1 cellular context compared by ENCODE assay signal in the genomic region with DNA sequence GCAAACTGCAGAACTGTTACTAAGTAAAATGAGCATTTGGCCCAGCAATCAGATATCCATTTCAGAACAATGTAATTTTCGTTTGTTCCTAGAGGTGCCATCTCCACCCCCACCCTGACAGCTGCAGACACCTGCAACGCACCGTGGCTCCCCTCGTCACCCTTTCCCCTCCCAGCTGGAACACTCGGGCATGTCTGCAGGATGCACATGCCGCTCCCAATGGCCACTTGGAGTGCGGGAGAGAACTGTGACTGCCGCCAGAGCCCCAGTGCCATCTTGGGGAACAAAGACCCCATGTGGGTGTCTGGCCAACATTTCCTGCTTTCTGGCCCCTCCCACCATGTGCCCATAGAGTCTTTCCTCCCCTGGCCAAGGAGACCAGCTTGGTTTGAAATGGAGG.
TF ChIP-seq lines count a peak whose summit lies in the region.

No MANE protein-coding gene starts in this region.

TF ChIP-seq in H1, 55 proteins besides CTCF, POLR2A, EP300 and RAD21:
- TF ChIP-seq, protein P1, sequence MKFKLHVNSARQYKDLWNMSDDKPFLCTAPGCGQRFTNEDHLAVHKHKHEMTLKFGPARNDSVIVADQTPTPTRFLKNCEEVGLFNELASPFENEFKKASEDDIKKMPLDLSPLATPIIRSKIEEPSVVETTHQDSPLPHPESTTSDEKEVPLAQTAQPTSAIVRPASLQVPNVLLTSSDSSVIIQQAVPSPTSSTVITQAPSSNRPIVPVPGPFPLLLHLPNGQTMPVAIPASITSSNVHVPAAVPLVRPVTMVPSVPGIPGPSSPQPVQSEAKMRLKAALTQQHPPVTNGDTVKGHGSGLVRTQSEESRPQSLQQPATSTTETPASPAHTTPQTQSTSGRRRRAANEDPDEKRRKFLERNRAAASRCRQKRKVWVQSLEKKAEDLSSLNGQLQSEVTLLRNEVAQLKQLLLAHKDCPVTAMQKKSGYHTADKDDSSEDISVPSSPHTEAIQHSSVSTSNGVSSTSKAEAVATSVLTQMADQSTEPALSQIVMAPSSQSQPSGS (IDR thresholded peaks at IDR 0.05; ENCODE audit: low read length), result no peak
- TF ChIP-seq HDAC6 (IDR thresholded peaks at IDR 0.05; ENCODE audit: low read depth, low read length) (no peak), BCL11A (IDR thresholded peaks at IDR 0.05; ENCODE audit: low read depth in 2 of 2, low read length in 2 of 2) (no peak), RNF2 (IDR thresholded peaks at IDR 0.05; ENCODE audit: borderline replicate concordance, low read depth, low read length, missing control alignments, poor library complexity, severe bottlenecking) (no peak), PHF8 (conservative IDR thresholded peaks at IDR 0.05; ENCODE audit: low read depth, low read length) (no peak), KDM1A (IDR thresholded peaks at IDR 0.05; ENCODE audit: borderline replicate concordance, low read length) (no peak), RFX5 (IDR thresholded peaks at IDR 0.05; ENCODE audit: borderline replicate concordance, low read depth, low read length) (no peak), CHD2 (IDR thresholded peaks at IDR 0.05; ENCODE audit: low read length) (no peak), NRF1 (IDR thresholded peaks at IDR 0.05; ENCODE audit: low read depth, low read length) (no peak), CTBP2 (IDR thresholded peaks at IDR 0.05; ENCODE audit: borderline replicate concordance, insufficient read depth, insufficient read length, low read length) (no peak), JUND (IDR thresholded peaks at IDR 0.05; ENCODE audit: low read length) (no peak), FOSL1 (IDR thresholded peaks at IDR 0.05; ENCODE audit: insufficient read depth, low read depth, low read length) (no peak), SRF (IDR thresholded peaks at IDR 0.05; ENCODE audit: low read depth, low read length) (no peak), BACH1 (IDR thresholded peaks at IDR 0.05; ENCODE audit: low read length) (no peak), TBP (IDR thresholded peaks at IDR 0.05; ENCODE audit: low read depth, low read length) (no peak), SIN3A (conservative IDR thresholded peaks at IDR 0.05 in 1 of 2, IDR thresholded peaks at IDR 0.05 in 1 of 2; ENCODE audit: low read depth in 1 of 2, low read length in 2 of 2) (no peak), SUZ12 (IDR thresholded peaks at IDR 0.05; ENCODE audit: low read length) (no peak)
- TF ChIP-seq, protein P2, sequence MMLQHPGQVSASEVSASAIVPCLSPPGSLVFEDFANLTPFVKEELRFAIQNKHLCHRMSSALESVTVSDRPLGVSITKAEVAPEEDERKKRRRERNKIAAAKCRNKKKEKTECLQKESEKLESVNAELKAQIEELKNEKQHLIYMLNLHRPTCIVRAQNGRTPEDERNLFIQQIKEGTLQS (IDR thresholded peaks at IDR 0.05; ENCODE audit: insufficient read depth, low read depth, low read length), result no peak
